Comparison of ENCODE assay signal across 9 cellular contexts in genomic region chr2:38535745-38536506, GRCh38.
A peak's percentile ranks its signal among the peaks of the same experiment; 100 is the strongest.
DNase-seq lines count a peak whose midpoint lies in the region; TF ChIP-seq lines count a peak whose summit lies in the region.
"Had no signal": no experiment of that assay in that cellular context is flagged by ENCODE, and none has a peak within 500 bp of the region (broad histone marks: within the 10 kb centered on the region; RNA-seq: fewer than 3 reads in every experiment).

No MANE protein-coding gene starts in this region.

- peak in 1 of 2 donors; percentile 55 for TF ChIP-seq EP300 in tibial nerve (IDR thresholded peaks at IDR 0.05)

- peak overlapping the region; percentile 63 for H2BK120ac ChIP-seq in trophoblast cell (ENCODE audit: insufficient read depth, low read length, poor library complexity)

- DNase-seq in CD8-positive, alpha-beta memory T cell, result peak; percentile 62 to 82 (median 68)
- DNase-seq in GM20000 (ENCODE audit: low spot score) (peak; percentile 83), KBM-7 (peak; percentile 70), SK-N-MC (ENCODE audit: low read depth, low spot score) (no peak), cardiac muscle cell (ENCODE audit: low read depth in 1 of 2, low spot score in 1 of 2) (peak; percentile 79 to 91), trophoblast cell (peak; percentile 71 to 88), tibial nerve (ENCODE audit: low spot score in 2 of 2) (peak; percentile 74 to 88)

- H3K27me3 Mint-ChIP-seq in CD8-positive, alpha-beta memory T cell, result peaks cover 9 to 12% of the 10 kb centered on the region in 2 donors
- H3K27me3 Mint-ChIP-seq in activated naive CD4-positive, alpha-beta T cell treated with anti-CD3 and anti-CD28 coated beads, Interleukin-2, amount 50 U/mL, for 24 hours, result peaks cover 3% of the 10 kb centered on the region

- H3K27ac ChIP-seq in CD8-positive, alpha-beta memory T cell (ENCODE audit: low read depth, low read length), result no peak overlapping the region
- no peak overlapping the region for H3K27ac ChIP-seq in SK-N-MC
- no peak overlapping the region for H3K27ac ChIP-seq in cardiac muscle cell
- H3K27ac ChIP-seq in trophoblast cell (ENCODE audit: low read depth, low read length), result no peak overlapping the region
- peak overlapping the region in 1 of 4 donors; percentile 75 for H3K27ac ChIP-seq in tibial nerve
- H3K27ac ChIP-seq: epithelial cell of prostate had no signal

- no peak overlapping the region for H3K9ac ChIP-seq in SK-N-MC (ENCODE audit: insufficient read length)
- H3K9ac ChIP-seq in trophoblast cell (ENCODE audit: low read length), result peak overlapping the region; percentile 71

- no peaks in the 10 kb centered on the region for H3K9me3 Mint-ChIP-seq in CD8-positive, alpha-beta memory T cell
- no peaks in the 10 kb centered on the region for H3K9me3 Mint-ChIP-seq in activated naive CD4-positive, alpha-beta T cell treated with anti-CD3 and anti-CD28 coated beads, Interleukin-2, amount 50 U/mL, for 24 hours

- no peak overlapping the region for H3K23ac ChIP-seq in trophoblast cell (ENCODE audit: low read length)

- H3K36me3 ChIP-seq in CD8-positive, alpha-beta memory T cell (ENCODE audit: insufficient read depth, low read length), result no peaks in the 10 kb centered on the region
- H3K36me3 ChIP-seq in SK-N-MC (ENCODE audit: insufficient read depth, low read length), result no peaks in the 10 kb centered on the region
- no peaks in the 10 kb centered on the region for H3K36me3 ChIP-seq in cardiac muscle cell
- H3K36me3 ChIP-seq in trophoblast cell (ENCODE audit: control insufficient read depth in 1 of 2, insufficient read depth in 2 of 2, low read length in 2 of 2), result no peaks in the 10 kb centered on the region
- H3K36me3 ChIP-seq in tibial nerve, result no peaks in the 10 kb centered on the region

- H3K9me3 ChIP-seq in CD8-positive, alpha-beta memory T cell (ENCODE audit: low read length), result no peaks in the 10 kb centered on the region
- H3K9me3 ChIP-seq in SK-N-MC (ENCODE audit: low read depth, low read length) (no peaks in the 10 kb centered on the region), cardiac muscle cell (ENCODE audit: low read depth) (no peaks in the 10 kb centered on the region), trophoblast cell (ENCODE audit: insufficient read depth, low read depth, low read length) (no peaks in the 10 kb centered on the region), tibial nerve (no peaks in the 10 kb centered on the region)

- no peaks in the 10 kb centered on the region for H3K27me3 ChIP-seq in CD8-positive, alpha-beta memory T cell (ENCODE audit: insufficient read depth, low read length, poor library complexity, severe bottlenecking)
- H3K27me3 ChIP-seq in cardiac muscle cell (peaks cover 6% of the 10 kb centered on the region), trophoblast cell (ENCODE audit: insufficient read depth, low read length) (no peaks in the 10 kb centered on the region), tibial nerve (no peaks in the 10 kb centered on the region)

- H2AK5ac ChIP-seq in trophoblast cell (ENCODE audit: low read length), result no peak overlapping the region

- no peaks in the 10 kb centered on the region for H3K79me2 ChIP-seq in trophoblast cell (ENCODE audit: control insufficient read depth, insufficient read depth, low read length, poor library complexity)

- H4K12ac ChIP-seq in trophoblast cell (ENCODE audit: low read depth, low read length), result no peak overlapping the region

- in situ Hi-C loops in KBM-7 (cut with MboI; ENCODE audit: low pct_unique_long_range_greater_than_20kb, low sequenced_read_pairs), result no loop called here

- H3K18ac ChIP-seq in trophoblast cell (ENCODE audit: low read length), result no peak overlapping the region

- peak overlapping the region; percentile 67 for H4K8ac ChIP-seq in trophoblast cell (ENCODE audit: low read depth, low read length)

- H2AFZ ChIP-seq in trophoblast cell (ENCODE audit: insufficient read depth, low read length, poor library complexity), result peak overlapping the region; percentile 48

- H3K27ac Mint-ChIP-seq in CD8-positive, alpha-beta memory T cell, result no peak overlapping the region
- H3K27ac Mint-ChIP-seq in activated naive CD4-positive, alpha-beta T cell treated with anti-CD3 and anti-CD28 coated beads, Interleukin-2, amount 50 U/mL, for 24 hours, result no peak overlapping the region

- peak overlapping the region; percentile 28 for H4K91ac ChIP-seq in trophoblast cell (ENCODE audit: low read depth, low read length)

- no peak for TF ChIP-seq POLR2A in tibial nerve (IDR thresholded peaks at IDR 0.05)

- no peak overlapping the region for H2BK5ac ChIP-seq in trophoblast cell (ENCODE audit: low read depth, low read length, poor library complexity)

- peak overlapping the region; percentile 28 for H2BK12ac ChIP-seq in trophoblast cell (ENCODE audit: low read length)

- POLR2A ChIA-PET in CD8-positive, alpha-beta memory T cell (lab: Charles Lee), result interaction anchor here (1.0 kb wide), 1 partner anchor 215 kb away, joined by 3 read pairs; the partner anchor contains the start of gene SRSF7

- H3K79me1 ChIP-seq in trophoblast cell (ENCODE audit: low read length), result no peaks in the 10 kb centered on the region

- H3K4me3 ChIP-seq in CD8-positive, alpha-beta memory T cell (ENCODE audit: low read length), result peak overlapping the region; percentile 41
- peak overlapping the region; percentile 70 for H3K4me3 ChIP-seq in SK-N-MC
- peak overlapping the region; percentile 33 for H3K4me3 ChIP-seq in cardiac muscle cell
- H3K4me3 ChIP-seq in trophoblast cell (ENCODE audit: low read depth, low read length), result peak overlapping the region; percentile 65
- peak overlapping the region; percentile 15 to 63 (median 45) for H3K4me3 ChIP-seq in tibial nerve

- peak overlapping the region; percentile 85 for H3K4me2 ChIP-seq in trophoblast cell (ENCODE audit: low read length)

- H3K36me3 Mint-ChIP-seq in CD8-positive, alpha-beta memory T cell, result no peaks in the 10 kb centered on the region
- H3K36me3 Mint-ChIP-seq in activated naive CD4-positive, alpha-beta T cell treated with anti-CD3 and anti-CD28 coated beads, Interleukin-2, amount 50 U/mL, for 24 hours, result no peaks in the 10 kb centered on the region

- WGBS in trophoblast cell (ENCODE audit: extremely low coverage, insufficient coverage, insufficient read length), result no CpG with 5 or more reads among the region's 53 CpGs
- 4 to 5% methylated on average over 31 to 32 of the region's 53 CpGs for WGBS in tibial nerve, 2 donors

- peaks cover 3 to 8% (median 3%) of the 10 kb centered on the region in 3 donors for H3K4me1 Mint-ChIP-seq in CD8-positive, alpha-beta memory T cell
- peaks cover 4% of the 10 kb centered on the region for H3K4me1 Mint-ChIP-seq in activated naive CD4-positive, alpha-beta T cell treated with anti-CD3 and anti-CD28 coated beads, Interleukin-2, amount 50 U/mL, for 24 hours

- TF ChIP-seq CTCF in GM20000 (IDR thresholded peaks at IDR 0.05; ENCODE audit: extremely low read depth, missing control alignments) (peak; percentile 88), cardiac muscle cell (IDR thresholded peaks at IDR 0.05; ENCODE audit: low read depth, low read length) (peak; percentile 79), tibial nerve (IDR thresholded peaks at IDR 0.05) (peak; percentile 84 to 95 (median 94))

- no peaks in the 10 kb centered on the region for H3K4me1 ChIP-seq in CD8-positive, alpha-beta memory T cell (ENCODE audit: insufficient read depth, low read length)
- H3K4me1 ChIP-seq in cardiac muscle cell (ENCODE audit: low read depth), result no peaks in the 10 kb centered on the region
- H3K4me1 ChIP-seq in trophoblast cell (ENCODE audit: control insufficient read depth in 1 of 2, insufficient read depth in 2 of 2, low read length in 2 of 2), result no peaks in the 10 kb centered on the region
- H3K4me1 ChIP-seq in tibial nerve, result peaks cover 0 to 16% (median 0%) of the 10 kb centered on the region in 4 donors

- peak overlapping the region in 5 of 7 donors; percentile 45 to 69 (median 59) for H3K4me3 Mint-ChIP-seq in CD8-positive, alpha-beta memory T cell
- peak overlapping the region; percentile 68 for H3K4me3 Mint-ChIP-seq in activated naive CD4-positive, alpha-beta T cell treated with anti-CD3 and anti-CD28 coated beads, Interleukin-2, amount 50 U/mL, for 24 hours

- no peak overlapping the region for H3K4ac ChIP-seq in trophoblast cell (ENCODE audit: low read depth, low read length)

- CTCF ChIA-PET in CD8-positive, alpha-beta memory T cell (lab: Charles Lee), result interaction anchor here (0.7 to 3.2 kb wide), 30 partner anchors 9 to 293 kb away, joined by 3 to 19 read pairs (median 3); no protein-coding TSS in a partner anchor

- H3K14ac ChIP-seq in trophoblast cell (ENCODE audit: low read length), result peak overlapping the region; percentile 12
